13 cellular contexts compared by ENCODE assay signal in genomic region chr10:29479081-29479917, GRCh38.
DNase-seq lines count a peak whose midpoint lies in the region; ATAC-seq and TF ChIP-seq lines count a peak whose summit lies in the region.
"Had no signal": no experiment of that assay in that cellular context is flagged by ENCODE, and none has a peak within 500 bp of the region (broad histone marks: within the 10 kb centered on the region; RNA-seq: fewer than 3 reads in every experiment).

No MANE protein-coding gene starts in this region.

- H3K9me3 ChIP-seq in CD4-positive, alpha-beta T cell (ENCODE audit: control insufficient read depth, low read length), result no peaks in the 10 kb centered on the region
- H3K9me3 ChIP-seq in KOPT-K1 (ENCODE audit: insufficient read depth, low read length, poor library complexity, severe bottlenecking), result no peaks in the 10 kb centered on the region
- no peaks in the 10 kb centered on the region for H3K9me3 ChIP-seq in RWPE2 (ENCODE audit: severe bottlenecking)

- intact Hi-C loops in CD4-positive, alpha-beta T cell (cut with DNase I, micrococcal nuclease), result no loop called here

- H3K4me3 Mint-ChIP-seq in CD4-positive, alpha-beta T cell, result no peak overlapping the region
- no peak overlapping the region for H3K4me3 Mint-ChIP-seq in progenitor cell of endocrine pancreas (ENCODE audit: low read depth)
- H3K4me3 Mint-ChIP-seq: brain; CD4-positive, alpha-beta memory T cell had no signal

- peaks cover 8% of the 10 kb centered on the region for H3K4me1 ChIP-seq in RWPE2 (ENCODE audit: insufficient read depth, poor library complexity, severe bottlenecking)

- H3K4me1 Mint-ChIP-seq in CD4-positive, alpha-beta T cell (ENCODE audit: low read depth), result peaks cover 17% of the 10 kb centered on the region
- H3K4me1 Mint-ChIP-seq in progenitor cell of endocrine pancreas (ENCODE audit: low read depth), result peaks cover 12% of the 10 kb centered on the region

- no peaks in the 10 kb centered on the region for H3K27me3 Mint-ChIP-seq in CD4-positive, alpha-beta T cell
- no peaks in the 10 kb centered on the region for H3K27me3 Mint-ChIP-seq in progenitor cell of endocrine pancreas
- H3K27me3 Mint-ChIP-seq: brain; CD4-positive, alpha-beta memory T cell had no signal

- peaks cover 72% of the 10 kb centered on the region for H3K36me3 Mint-ChIP-seq in CD4-positive, alpha-beta T cell (ENCODE audit: low read depth)
- H3K36me3 Mint-ChIP-seq in progenitor cell of endocrine pancreas (ENCODE audit: insufficient read depth), result peaks cover 22% of the 10 kb centered on the region

- H3K27me3 ChIP-seq in CD4-positive, alpha-beta T cell (ENCODE audit: control insufficient read depth, insufficient read depth, low read length), result no peaks in the 10 kb centered on the region
- no peaks in the 10 kb centered on the region for H3K27me3 ChIP-seq in RWPE2 (ENCODE audit: insufficient read depth, poor library complexity, severe bottlenecking)

- H3K4me3 ChIP-seq in RWPE2 (ENCODE audit: severe bottlenecking), result no peak overlapping the region

- TF ChIP-seq CTCF in CD4-positive, alpha-beta T cell (IDR thresholded peaks at IDR 0.05), result no peak
- no peak for TF ChIP-seq CTCF in RWPE2 (IDR thresholded peaks at IDR 0.05; ENCODE audit: poor library complexity, severe bottlenecking)
- no peak for TF ChIP-seq CTCF in progenitor cell of endocrine pancreas (IDR thresholded peaks at IDR 0.05; ENCODE audit: unreplicated experiment)

- POLR2A ChIA-PET in CD4-positive, alpha-beta T cell (lab: Charles Lee), result no interaction called here

- no peak overlapping the region for H3K27ac Mint-ChIP-seq in CD4-positive, alpha-beta T cell
- H3K27ac Mint-ChIP-seq in progenitor cell of endocrine pancreas, result no peak overlapping the region

- no peaks in the 10 kb centered on the region for H3K36me3 ChIP-seq in KOPT-K1 (ENCODE audit: insufficient read depth, low read length)
- peaks cover 19% of the 10 kb centered on the region for H3K36me3 ChIP-seq in RWPE2 (ENCODE audit: low read depth)

- H3K9me3 Mint-ChIP-seq in CD4-positive, alpha-beta T cell, result no peaks in the 10 kb centered on the region
- no peaks in the 10 kb centered on the region for H3K9me3 Mint-ChIP-seq in progenitor cell of endocrine pancreas (ENCODE audit: low read depth)
- H3K9me3 Mint-ChIP-seq: brain; CD4-positive, alpha-beta memory T cell had no signal

- peak; percentile 66 for ATAC-seq in CD4-positive, alpha-beta T cell (ENCODE audit: poor library complexity)
- ATAC-seq in RWPE2 (ENCODE audit: low read depth) (peak; percentile 99), HG03469 (IDR thresholded peaks at IDR 0.05; ENCODE audit: unreplicated experiment) (no peak), HG02970 (IDR thresholded peaks at IDR 0.05; ENCODE audit: low FRiP score, unreplicated experiment) (no peak)
- ATAC-seq: right cardiac atrium had no signal

- CTCF ChIA-PET in CD4-positive, alpha-beta T cell (lab: Charles Lee), result no interaction called here

- no peak overlapping the region for H3K27ac ChIP-seq in CD4-positive, alpha-beta T cell (ENCODE audit: low read depth, low read length)
- peak overlapping the region; percentile 33 for H3K27ac ChIP-seq in KOPT-K1 (ENCODE audit: low read depth, low read length, poor library complexity, severe bottlenecking)
- peak overlapping the region; percentile 36 for H3K27ac ChIP-seq in RWPE2 (ENCODE audit: poor library complexity, severe bottlenecking)

- DNase-seq in CD4-positive, alpha-beta T cell, result peak in 1 of 10 experiments; percentile 14
- no peak for DNase-seq in RWPE2 (ENCODE audit: low spot score)
- peak; percentile 12 for DNase-seq in left kidney (ENCODE audit: low read depth, low spot score)
- DNase-seq in central memory CD4-positive, alpha-beta T cell, result no peak
- DNase-seq in progenitor cell of endocrine pancreas (ENCODE audit: low spot score, unreplicated experiment), result no peak
- DNase-seq: CD4-positive, alpha-beta memory T cell; NCI-H187 treated with DMSO at 0.1 percent for 48 hours; right cardiac atrium; T-helper 1 cell had no signal

Comparison
In these comparisons a context has a peak if more than half of its experiments do, and no peak if none do; other contexts are left out.
1. ATAC-seq: peak in CD4-positive, alpha-beta T cell (single experiment) and RWPE2 (single experiment); none in HG03469 (single experiment) and HG02970 (single experiment).